26 cellular contexts compared by ENCODE assay signal in the genomic region with DNA sequence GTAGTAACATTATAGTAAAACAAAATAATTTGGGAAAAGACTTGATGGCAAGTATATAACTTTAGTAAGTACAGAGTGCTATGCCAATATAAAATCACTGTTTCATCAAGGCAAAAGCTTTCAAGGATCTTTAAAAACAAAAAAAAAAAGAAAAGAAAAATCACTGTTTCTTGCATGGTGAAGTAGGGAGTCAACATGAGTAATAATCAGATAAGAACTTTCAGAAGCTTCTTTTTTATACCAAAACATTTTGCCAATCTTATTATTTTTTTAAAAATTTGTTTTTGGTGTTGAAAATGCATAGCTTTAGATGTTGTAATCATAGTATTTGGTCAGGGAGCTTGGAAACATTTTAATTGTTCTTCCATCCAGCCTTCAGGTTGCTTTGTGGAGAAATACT. TPM values are rescaled to one million over a fixed set of nuclear protein-coding genes. Genes with fewer than 3 reads are reported as not detected.
A peak's percentile ranks its signal among the peaks of the same experiment; 100 is the strongest.
DNase-seq lines count a peak whose midpoint lies in the region; ATAC-seq and TF ChIP-seq lines count a peak whose summit lies in the region.
"Had no signal": no experiment of that assay in that cellular context is flagged by ENCODE, and none has a peak within 500 bp of the region (broad histone marks: within the 10 kb centered on the region; RNA-seq: fewer than 3 reads in every experiment).

No MANE protein-coding gene starts in this region.

- intact Hi-C loops in sigmoid colon (cut with DNase I): loop anchor here (5.0 kb wide), 1 partner anchor 34 kb away; no protein-coding TSS in a partner anchor

- TF ChIP-seq EP300 in sigmoid colon (IDR thresholded peaks at IDR 0.05) (no peak), upper lobe of left lung (IDR thresholded peaks at IDR 0.05) (no peak)

- TF ChIP-seq CTCF in sigmoid colon (IDR thresholded peaks at IDR 0.05) (no peak), GM10266 (IDR thresholded peaks at IDR 0.05; ENCODE audit: control insufficient read depth, insufficient read depth, low read depth, missing control alignments) (no peak), upper lobe of left lung (IDR thresholded peaks at IDR 0.05) (no peak)

- no peak overlapping the region for H3K4me3 ChIP-seq in sigmoid colon
- H3K4me3 ChIP-seq in upper lobe of left lung: no peak overlapping the region
- H3K4me3 ChIP-seq: colonic mucosa, stomach, upper lobe of right lung had no signal

- no peaks in the 10 kb centered on the region for H3K27me3 Mint-ChIP-seq in T-helper 17 cell
- H3K27me3 Mint-ChIP-seq: activated naive CD8-positive, alpha-beta T cell; effector memory CD8-positive, alpha-beta T cell; progenitor cell of endocrine pancreas had no signal

- no peaks in the 10 kb centered on the region for H3K36me3 ChIP-seq in sigmoid colon
- H3K36me3 ChIP-seq in upper lobe of left lung: peaks cover 0 to 2% (median 0%) of the 10 kb centered on the region in 4 donors
- H3K36me3 ChIP-seq: colonic mucosa, upper lobe of right lung had no signal

- H3K4me3 Mint-ChIP-seq in T-helper 17 cell: no peak overlapping the region
- H3K4me3 Mint-ChIP-seq: activated CD4-positive, alpha-beta memory T cell treated with anti-CD3 and anti-CD28 coated beads, Interleukin-2, amount 10 ng/mL, durations not matched to agents 7 days and 5 days; activated naive CD8-positive, alpha-beta T cell; effector memory CD8-positive, alpha-beta T cell had no signal

- H3K27ac Mint-ChIP-seq in T-helper 17 cell: peak overlapping the region; percentile 74
- H3K27ac Mint-ChIP-seq: activated CD4-positive, alpha-beta memory T cell treated with anti-CD3 and anti-CD28 coated beads, Interleukin-2, amount 10 ng/mL, durations not matched to agents 7 days and 5 days; activated naive CD8-positive, alpha-beta T cell; activated T-helper 2 cell treated with anti-CD3 and anti-CD28 coated beads, Interferon-gamma antibody, Interleukin-2, Interleukin-4, amounts not matched to agents 10 μg/mL and 5 μg/mL and 100 μg/mL, durations not matched to agents 14 hours and 24 hours and 36 hours; effector memory CD8-positive, alpha-beta T cell; progenitor cell of endocrine pancreas had no signal

- no peaks in the 10 kb centered on the region for H3K9me3 ChIP-seq in T-helper 17 cell (ENCODE audit: control insufficient read depth, low read length, poor library complexity, severe bottlenecking)
- H3K9me3 ChIP-seq in sigmoid colon: no peaks in the 10 kb centered on the region
- no peaks in the 10 kb centered on the region for H3K9me3 ChIP-seq in upper lobe of left lung
- H3K9me3 ChIP-seq: colonic mucosa, stomach, upper lobe of right lung had no signal

- DNase-seq in AG20443 (ENCODE audit: low spot score): peak; percentile 18
- no peak for DNase-seq in T-helper 17 cell
- DNase-seq in epithelial cell of prostate (ENCODE audit: low read depth, low spot score): no peak
- no peak for DNase-seq in sigmoid colon
- no peak for DNase-seq in GM10266 (ENCODE audit: extremely low spot score)
- DNase-seq in iPS-NIHi11 (ENCODE audit: low spot score): no peak
- no peak for DNase-seq in upper lobe of left lung
- DNase-seq: activated CD4-positive, alpha-beta memory T cell treated with anti-CD3 and anti-CD28 coated beads, Interleukin-2, amount 10 ng/mL, durations not matched to agents 7 days and 5 days; C1 segment of cervical spinal cord; Calu3; colonic mucosa; DND-41; effector memory CD8-positive, alpha-beta T cell; HCEC 1CT; head of caudate nucleus; NCI-H1092; NCI-H1930; NCI-H82; stimulated activated CD8-positive, alpha-beta memory T cell treated with anti-CD3 and anti-CD28 coated beads, Interleukin-4, amount 100 ng/mL, for 48 hours; stomach; upper lobe of right lung had no signal

- peaks cover 14% of the 10 kb centered on the region for H3K4me1 Mint-ChIP-seq in T-helper 17 cell

- no peaks in the 10 kb centered on the region for H3K27me3 ChIP-seq in sigmoid colon
- H3K27me3 ChIP-seq in upper lobe of left lung: no peaks in the 10 kb centered on the region
- H3K27me3 ChIP-seq: colonic mucosa, stomach, upper lobe of right lung had no signal

- ATAC-seq in T-helper 17 cell: no peak
- no peak for ATAC-seq in upper lobe of left lung (ENCODE audit: low FRiP score in 2 of 2)
- no peak for ATAC-seq in GM21529 (IDR thresholded peaks at IDR 0.05; ENCODE audit: unreplicated experiment)
- ATAC-seq: effector memory CD8-positive, alpha-beta T cell; HepG2; upper lobe of right lung had no signal

- H3K4me1 ChIP-seq in sigmoid colon (peaks cover 0 to 38% (median 26%) of the 10 kb centered on the region in 4 donors), upper lobe of left lung (peaks cover under 1 to 10% (median 7%) of the 10 kb centered on the region in 4 donors)
- H3K4me1 ChIP-seq: colonic mucosa had no signal

- H3K27ac ChIP-seq in epithelial cell of prostate: peak overlapping the region; percentile 22
- peak overlapping the region in 3 of 4 donors; percentile 20 to 56 (median 27) for H3K27ac ChIP-seq in sigmoid colon
- H3K27ac ChIP-seq in upper lobe of left lung: no peak overlapping the region
- H3K27ac ChIP-seq: colonic mucosa, upper lobe of right lung had no signal

- TF ChIP-seq POLR2A in sigmoid colon (IDR thresholded peaks at IDR 0.05) (no peak), upper lobe of left lung (IDR thresholded peaks at IDR 0.05) (no peak)

- peaks cover 6% of the 10 kb centered on the region for H3K36me3 Mint-ChIP-seq in T-helper 17 cell (ENCODE audit: low read depth)
- H3K36me3 Mint-ChIP-seq: activated naive CD8-positive, alpha-beta T cell had no signal

RNA-seq across cellular contexts. Expression of gene CAMSAP2, which starts 37.2 kb away (rescaled TPM):
- total RNA-seq in T-helper 17 cell (1 to 10 TPM; 2.8 to 3.1 TPM), sigmoid colon (10 to 100 TPM; 31.8 to 40.7 (median 38.6) TPM), upper lobe of left lung (10 to 100 TPM; 19.9 to 45.1 (median 28.0) TPM)
- 1 to 10 TPM; 1.2 to 3.9 (median 3.6) TPM for polyA plus RNA-seq in sigmoid colon

Comparison
In these comparisons a context has a peak if more than half of its experiments do, and no peak if none do; other contexts are left out.
1. H3K27ac ChIP-seq: peak in epithelial cell of prostate (single experiment) and sigmoid colon (3 of 4); none in upper lobe of left lung (0 of 4).
2. RNA of gene CAMSAP2, which starts 37.2 kb away (total RNA-seq): 31.8 to 40.7 TPM in sigmoid colon and 19.9 to 45.1 TPM in upper lobe of left lung; 2.8 to 3.1 TPM in T-helper 17 cell; every median in the first group is over 4 times any median in the second.